In the genomic region with DNA sequence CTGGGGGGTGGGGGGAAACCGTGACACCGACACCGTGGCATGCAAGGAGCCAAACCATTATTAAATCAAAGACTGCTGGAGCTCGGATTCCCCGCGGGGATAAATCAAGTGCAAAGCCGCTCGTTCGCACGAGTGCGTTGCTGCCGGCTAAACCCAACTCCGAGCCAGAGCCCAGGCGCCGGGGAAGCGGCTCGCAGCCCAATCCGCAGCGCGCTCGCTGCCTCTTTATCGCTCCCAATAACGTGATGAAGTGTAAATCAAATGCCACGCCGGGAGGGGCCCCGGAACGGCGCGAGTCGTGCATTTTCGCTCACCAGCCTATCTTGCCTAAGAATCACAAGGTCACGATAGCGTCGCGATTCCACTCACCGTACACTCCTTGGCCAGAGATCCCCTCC, we compare ENCODE assay signal across 11 cellular contexts. TPM values are rescaled to one million over a fixed set of nuclear protein-coding genes. Genes with fewer than 3 reads are reported as not detected.
A peak's percentile ranks its signal among the peaks of the same experiment; 100 is the strongest.
DNase-seq lines count a peak whose midpoint lies in the region; ATAC-seq and TF ChIP-seq lines count a peak whose summit lies in the region.
"Had no signal": no experiment of that assay in that cellular context is flagged by ENCODE, and none has a peak within 500 bp of the region (broad histone marks: within the 10 kb centered on the region; RNA-seq: fewer than 3 reads in every experiment).

No MANE protein-coding gene starts in this region.

- H3K9me3 Mint-ChIP-seq in endothelial cell (ENCODE audit: unreplicated experiment), result no peaks in the 10 kb centered on the region
- H3K9me3 Mint-ChIP-seq in osteocyte (ENCODE audit: unreplicated experiment), result no peaks in the 10 kb centered on the region
- H3K9me3 Mint-ChIP-seq in CD4-positive, alpha-beta memory T cell, result peaks cover 0 to 12% (median 3%) of the 10 kb centered on the region in 8 donors
- H3K9me3 Mint-ChIP-seq: activated B cell treated with CpG ODN at 0.5 μM for 24 hours had no signal

- H3K36me3 ChIP-seq in CD4-positive, alpha-beta memory T cell (ENCODE audit: insufficient read depth, low read length), result no peaks in the 10 kb centered on the region

- peaks cover 3% of the 10 kb centered on the region for H3K36me3 Mint-ChIP-seq in endothelial cell (ENCODE audit: low read depth, unreplicated experiment)
- no peaks in the 10 kb centered on the region for H3K36me3 Mint-ChIP-seq in osteocyte (ENCODE audit: unreplicated experiment)
- peaks cover 0 to 4% of the 10 kb centered on the region in 2 donors for H3K36me3 Mint-ChIP-seq in CD4-positive, alpha-beta memory T cell

- intact Hi-C loops in CD4-positive, alpha-beta memory T cell (cut with micrococcal nuclease), result no loop called here

- POLR2A ChIA-PET in CD4-positive, alpha-beta memory T cell (lab: Charles Lee; ENCODE audit: partially characterized antibody), result no interaction called here

- TF ChIP-seq CTCF in LNCaP clone FGC (IDR thresholded peaks at IDR 0.05; ENCODE audit: control insufficient read depth, extremely low read depth, insufficient read depth) (no peak), endothelial cell (IDR thresholded peaks at IDR 0.05; ENCODE audit: unreplicated experiment) (no peak), osteocyte (IDR thresholded peaks at IDR 0.05) (no peak), omental fat pad (IDR thresholded peaks at IDR 0.05) (no peak)

- no peak for ATAC-seq in omental fat pad (ENCODE audit: low FRiP score)

- no peaks in the 10 kb centered on the region for H3K27me3 ChIP-seq in CD4-positive, alpha-beta memory T cell (ENCODE audit: insufficient read depth, low read length)

- H3K27ac ChIP-seq in CD4-positive, alpha-beta memory T cell (ENCODE audit: low read depth, low read length), result no peak overlapping the region

- no peaks in the 10 kb centered on the region for H3K9me3 ChIP-seq in CD4-positive, alpha-beta memory T cell (ENCODE audit: control insufficient read depth in 1 of 2, low read length in 2 of 2)

- H3K27ac Mint-ChIP-seq in endothelial cell (ENCODE audit: unreplicated experiment) (no peak overlapping the region), osteocyte (ENCODE audit: unreplicated experiment) (no peak overlapping the region)
- no peak overlapping the region for H3K27ac Mint-ChIP-seq in CD4-positive, alpha-beta memory T cell
- H3K27ac Mint-ChIP-seq: activated B cell treated with CpG ODN at 0.5 μM for 24 hours had no signal

- H3K4me1 Mint-ChIP-seq in endothelial cell (ENCODE audit: unreplicated experiment) (peaks cover 24% of the 10 kb centered on the region), osteocyte (ENCODE audit: unreplicated experiment) (peaks cover 20% of the 10 kb centered on the region)
- H3K4me1 Mint-ChIP-seq in CD4-positive, alpha-beta memory T cell, result peaks cover 1 to 10% (median 4%) of the 10 kb centered on the region in 4 donors

- DNase-seq in DMS53 (lab: John Stamatoyannopoulos, UW), result peak; percentile 57
- DNase-seq in LNCaP clone FGC (ENCODE audit: low read depth), result no peak
- peak; percentile 60 for DNase-seq in endothelial cell (ENCODE audit: low spot score)
- DNase-seq in osteocyte (ENCODE audit: extremely low spot score, unreplicated experiment), result no peak
- no peak for DNase-seq in effector CD8-positive, alpha-beta T cell (lab: John Stamatoyannopoulos, UW)
- no peak for DNase-seq in CD4-positive, alpha-beta memory T cell
- DNase-seq in stimulated activated CD8-positive, alpha-beta memory T cell treated with anti-CD3 and anti-CD28 coated beads, Interleukin-4, amount 100 ng/mL, for 48 hours, result no peak
- no peak for DNase-seq in omental fat pad (ENCODE audit: low spot score)
- DNase-seq: activated B cell treated with CpG ODN at 0.5 μM for 24 hours, NCI-H446 had no signal

- CTCF ChIA-PET in CD4-positive, alpha-beta memory T cell (lab: Charles Lee; ENCODE audit: partially characterized antibody), result no interaction called here

- H3K4me3 ChIP-seq in LNCaP clone FGC (ENCODE audit: low read depth, low read length), result peak overlapping the region; percentile 26
- H3K4me3 ChIP-seq in CD4-positive, alpha-beta memory T cell (ENCODE audit: low read length in 2 of 2), result no peak overlapping the region

- no peaks in the 10 kb centered on the region for H3K4me1 ChIP-seq in CD4-positive, alpha-beta memory T cell (ENCODE audit: insufficient read depth, low read length)

- peak overlapping the region; percentile 95 for H3K4me3 Mint-ChIP-seq in endothelial cell (ENCODE audit: unreplicated experiment)
- H3K4me3 Mint-ChIP-seq in osteocyte (ENCODE audit: unreplicated experiment), result peak overlapping the region; percentile 75
- H3K4me3 Mint-ChIP-seq in CD4-positive, alpha-beta memory T cell, result no peak overlapping the region
- H3K4me3 Mint-ChIP-seq: activated B cell treated with CpG ODN at 0.5 μM for 24 hours had no signal

- H3K27me3 Mint-ChIP-seq in endothelial cell (ENCODE audit: unreplicated experiment) (peaks cover 18% of the 10 kb centered on the region), osteocyte (ENCODE audit: unreplicated experiment) (peaks cover 64% of the 10 kb centered on the region)
- H3K27me3 Mint-ChIP-seq in CD4-positive, alpha-beta memory T cell, result peaks cover 18 to 23% of the 10 kb centered on the region in 2 donors

RNA-seq across cellular contexts. Expression of a gene that starts 1.3 kb away (rescaled TPM):
- total RNA-seq in endothelial cell (ENCODE audit: unreplicated experiment) (8.1 TPM), osteocyte (0.19 and 0.39 TPM in 2 replicates), omental fat pad (under 1 TPM in 1 of 4 donors, not detected in 3; 0.16 TPM)
- not detected for total RNA-seq in CD4-positive, alpha-beta memory T cell
- not detected for polyA plus RNA-seq in CD4-positive, alpha-beta memory T cell
- total RNA-seq: activated B cell treated with CpG ODN at 0.5 μM for 24 hours had no signal
- polyA plus RNA-seq: aorta had no signal

Comparison
In these comparisons a context has a peak if more than half of its experiments do, and no peak if none do; other contexts are left out.
1. DNase-seq: peak in DMS53 (single experiment) and endothelial cell (single experiment); none in LNCaP clone FGC (single experiment), osteocyte (single experiment), effector CD8-positive, alpha-beta T cell (single experiment), CD4-positive, alpha-beta memory T cell (0 of 5), stimulated activated CD8-positive, alpha-beta memory T cell treated with anti-CD3 and anti-CD28 coated beads, Interleukin-4, amount 100 ng/mL, for 48 hours (single experiment) and omental fat pad (single experiment).
2. H3K4me3 Mint-ChIP-seq: peak in endothelial cell (single experiment) and osteocyte (single experiment); none in CD4-positive, alpha-beta memory T cell (0 of 8).